ENCODE assay signal across 8 cellular contexts in the genomic region with DNA sequence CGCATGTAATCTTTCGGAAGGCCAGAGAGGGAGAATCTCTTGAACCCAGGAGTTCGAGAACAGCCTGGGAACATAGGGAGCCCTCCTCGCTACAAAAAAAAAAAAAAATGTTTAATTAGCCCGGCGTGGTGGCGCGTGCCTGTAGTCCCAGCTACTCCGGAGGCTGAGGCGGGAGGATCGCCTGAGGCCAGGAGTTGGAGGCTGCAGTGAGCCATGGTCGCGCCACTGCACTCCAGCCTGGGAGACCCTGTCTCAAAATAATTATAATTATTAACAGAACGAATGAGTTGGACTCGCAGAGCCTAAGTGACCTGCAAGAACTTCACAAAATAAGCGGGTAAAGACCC. TPM values are rescaled to one million over a fixed set of nuclear protein-coding genes. Genes with fewer than 3 reads are reported as not detected.
DNase-seq lines count a peak whose midpoint lies in the region; ATAC-seq, FAIRE-seq and TF ChIP-seq lines count a peak whose summit lies in the region.

No MANE protein-coding gene starts in this region.

- CTCF ChIA-PET in activated CD8-positive, alpha-beta memory T cell treated with anti-CD3 and anti-CD28 coated beads, Interleukin-2, amount 10 ng/mL, durations not matched to agents 7 days and 5 days (lab: Charles Lee), result interaction anchor here (0.6 to 2.8 kb wide), 6 partner anchors 16 to 432 kb away, joined by 3 to 12 read pairs (median 6); a partner anchor contains a TSS
- CTCF ChIA-PET in HepG2 (lab: Yijun Ruan, JAX; ENCODE audit: low intra/inter-chr PET ratio, low total read pairs), result no interaction called here

- no peak for TF ChIP-seq CTCF in HepG2 (CRISPR knock-in tag; IDR thresholded peaks at IDR 0.05)
- no peak for TF ChIP-seq CTCF in tibial artery (IDR thresholded peaks at IDR 0.05)

- peaks cover 9% of the 10 kb centered on the region for H3K4me1 Mint-ChIP-seq in activated CD8-positive, alpha-beta memory T cell treated with anti-CD3 and anti-CD28 coated beads, Interleukin-2, amount 10 ng/mL, durations not matched to agents 7 days and 5 days

- H3K4me3 ChIP-seq in adipocyte (ENCODE audit: low read length) (peak overlapping the region; percentile 90), HepG2 (replicated peaks in 1 of 3; ENCODE audit: insufficient read depth in 1 of 3, low read depth in 2 of 3, low read length in 3 of 3) (peak overlapping the region; percentile 78 to 85 (median 80)), tibial artery (peak overlapping the region; percentile 89 to 93)

- peaks cover 29% of the 10 kb centered on the region for H3K36me3 ChIP-seq in adipocyte (ENCODE audit: control insufficient read depth, insufficient read depth, low read length, severe bottlenecking)
- H3K36me3 ChIP-seq in HepG2 (replicated peaks in 1 of 2; ENCODE audit: control insufficient read depth in 1 of 2, insufficient read depth in 2 of 2, low read length in 2 of 2), result peaks cover 2 to 20% of the 10 kb centered on the region in 2 experiments; a peak in 3 of 5 replicates
- peaks cover 18 to 38% (median 20%) of the 10 kb centered on the region in 3 donors for H3K36me3 ChIP-seq in tibial artery

- peak overlapping the region; percentile 87 for H3K27ac Mint-ChIP-seq in activated CD8-positive, alpha-beta memory T cell treated with anti-CD3 and anti-CD28 coated beads, Interleukin-2, amount 10 ng/mL, durations not matched to agents 7 days and 5 days

- H3K4me2 ChIP-seq in HepG2 (ENCODE audit: low read depth, low read length), result peak overlapping the region; percentile 95

- POLR2A ChIA-PET in HepG2 (lab: Yijun Ruan, JAX), result interaction anchor here (1.2 to 2.1 kb wide), 2 partner anchors 17 to 46 kb away, joined by 6 to 18 read pairs; a partner anchor contains a TSS

- peaks cover 10% of the 10 kb centered on the region for H3K79me2 ChIP-seq in HepG2 (ENCODE audit: insufficient read depth, low read length)

- intact Hi-C loops in HepG2 (cut with micrococcal nuclease; ENCODE audit: unreplicated experiment) (no loop called here), tibial artery (cut with DNase I; ENCODE audit: low total_unique reads) (no loop called here)

- no peaks in the 10 kb centered on the region for H3K9me3 ChIP-seq in adipocyte (ENCODE audit: control insufficient read depth, low read length)
- no peaks in the 10 kb centered on the region for H3K9me3 ChIP-seq in HepG2 (ENCODE audit: low read length)
- no peaks in the 10 kb centered on the region for H3K9me3 ChIP-seq in tibial artery

- H3K9me3 Mint-ChIP-seq in activated CD8-positive, alpha-beta memory T cell treated with anti-CD3 and anti-CD28 coated beads, Interleukin-2, amount 10 ng/mL, durations not matched to agents 7 days and 5 days (ENCODE audit: low read depth), result no peaks in the 10 kb centered on the region

- TF ChIP-seq RAD21 in HepG2 (CRISPR knock-in tag; IDR thresholded peaks at IDR 0.05), result no peak

- no peak overlapping the region for H2AFZ ChIP-seq in HepG2 (ENCODE audit: low read length)

- no TSS peak for BruUV-seq in HepG2 (replicated peaks; lab: Mats Ljungman, UMichigan)

- no peak for FAIRE-seq in HepG2 (lab: Jason Lieb, UNC)
- no peak for FAIRE-seq in GM12891 (lab: Jason Lieb, UNC)

- in situ Hi-C loops in HepG2 (cut with HindIII; ENCODE audit: extremely low pct_ligation_motif_present, low pct_unique_long_range_greater_than_20kb), result no loop called here

- no peak for TF ChIP-seq POLR2A in HepG2 (IDR thresholded peaks at IDR 0.05; ENCODE audit: insufficient read depth in 1 of 2, low read depth in 2 of 2, low read length in 2 of 2)
- TF ChIP-seq POLR2A in GM12891 (IDR thresholded peaks at IDR 0.05; ENCODE audit: low read depth, low read length), result no peak

- H3K9ac ChIP-seq in adipocyte (ENCODE audit: low read length) (peak overlapping the region; percentile 94), HepG2 (ENCODE audit: insufficient read depth, low read depth, low read length) (peak overlapping the region; percentile 90)

- H3K27me3 Mint-ChIP-seq in activated CD8-positive, alpha-beta memory T cell treated with anti-CD3 and anti-CD28 coated beads, Interleukin-2, amount 10 ng/mL, durations not matched to agents 7 days and 5 days, result no peaks in the 10 kb centered on the region

- H3K4me1 ChIP-seq in adipocyte (ENCODE audit: control insufficient read depth, insufficient read depth, low read length) (peaks cover 4% of the 10 kb centered on the region), HepG2 (ENCODE audit: insufficient read depth, low read length) (peaks cover 32% of the 10 kb centered on the region), tibial artery (peaks cover 0 to 15% (median 5%) of the 10 kb centered on the region in 4 donors)

- H4K20me1 ChIP-seq in HepG2 (ENCODE audit: insufficient read depth, low read length), result no peaks in the 10 kb centered on the region

- H3K4me3 Mint-ChIP-seq in activated CD8-positive, alpha-beta memory T cell treated with anti-CD3 and anti-CD28 coated beads, Interleukin-2, amount 10 ng/mL, durations not matched to agents 7 days and 5 days, result peak overlapping the region; percentile 85

- peaks cover 14% of the 10 kb centered on the region for H3K36me3 Mint-ChIP-seq in activated CD8-positive, alpha-beta memory T cell treated with anti-CD3 and anti-CD28 coated beads, Interleukin-2, amount 10 ng/mL, durations not matched to agents 7 days and 5 days

- no peak for TF ChIP-seq EP300 in HepG2 (IDR thresholded peaks at IDR 0.05; ENCODE audit: low read depth in 2 of 2, low read length in 2 of 2)
- no peak for TF ChIP-seq EP300 in HepG2 (CRISPR knock-in tag; IDR thresholded peaks at IDR 0.05; ENCODE audit: borderline replicate concordance)

- no peak for DNase-seq in activated CD8-positive, alpha-beta memory T cell treated with anti-CD3 and anti-CD28 coated beads, Interleukin-2, amount 10 ng/mL, durations not matched to agents 7 days and 5 days
- DNase-seq in activated CD8-positive, alpha-beta memory T cell treated with anti-CD3 and anti-CD28 coated beads for 24 hours, result no peak
- DNase-seq in adipocyte (ENCODE audit: low read depth), result no peak
- no peak for DNase-seq in HepG2 (ENCODE audit: low spot score)
- no peak for DNase-seq in tibial artery
- no peak for DNase-seq in NCI-H510A treated with DMSO at 0.1 percent for 48 hours (lab: John Stamatoyannopoulos, UW)
- DNase-seq in GM12891 (ENCODE audit: insufficient read length, low spot score), result no peak

- H3K27me3 ChIP-seq in adipocyte (replicated peaks; ENCODE audit: control insufficient read depth, insufficient read depth, low read length) (no peaks in the 10 kb centered on the region), HepG2 (ENCODE audit: control insufficient read depth in 1 of 2, insufficient read depth in 2 of 2, low read length in 2 of 2) (no peaks in the 10 kb centered on the region), tibial artery (no peaks in the 10 kb centered on the region)

- 27% methylated on average over 13 of the region's 16 CpGs for WGBS in HepG2 (ENCODE audit: low lambda C conversion rate)

- peak; percentile 6 for ATAC-seq in activated CD8-positive, alpha-beta memory T cell treated with anti-CD3 and anti-CD28 coated beads, Interleukin-2, amount 10 ng/mL, durations not matched to agents 7 days and 5 days
- ATAC-seq in HepG2, result no peak
- ATAC-seq in activated CD4-positive, CD25-positive, alpha-beta regulatory T cell treated with anti-CD3 and anti-CD28 coated beads, Interleukin-2, amount 50 U/mL, for 24 hours, result no peak

- H3K27ac ChIP-seq in HepG2 (ENCODE audit: extremely low read length, insufficient read depth, low read length) (peak overlapping the region; percentile 82), tibial artery (peak overlapping the region; percentile 85 to 92)

RNA-seq across cellular contexts. Expression of a gene that starts 0.8 kb away (rescaled TPM):
- total RNA-seq in activated CD8-positive, alpha-beta memory T cell treated with anti-CD3 and anti-CD28 coated beads, Interleukin-2, amount 10 ng/mL, durations not matched to agents 7 days and 5 days, result 10 to 100 TPM; 17.0 to 17.2 TPM
- 19.4 and 24.7 TPM in 2 replicates for total RNA-seq in HepG2 (2016; rRNA removed; fragmentation: Illumina TruSeq; extraction: Trizol)
- 5.7 and 6.2 TPM in 2 replicates for total RNA-seq in HepG2 (2016; cell fraction: cytosol; rRNA removed; fragmentation: Illumina TruSeq; extraction: Trizol; ENCODE audit: low read depth)
- 19.8 and 24.3 TPM in 2 replicates for total RNA-seq in HepG2 (2016; cell fraction: insoluble cytoplasmic fraction; rRNA removed; fragmentation: Illumina TruSeq; extraction: Trizol)
- 9.7 and 9.9 TPM in 2 replicates for total RNA-seq in HepG2 (2016; cell fraction: membrane; rRNA removed; fragmentation: Illumina TruSeq; extraction: Trizol)
- total RNA-seq in HepG2 (2016; cell fraction: nucleus; rRNA removed; fragmentation: Illumina TruSeq; extraction: Trizol), result 11.8 and 13.2 TPM in 2 replicates
- polyA plus RNA-seq in HepG2 (2011; rRNA removed), result 4.5 and 5.2 TPM in 2 replicates
- 2.2 and 3.7 TPM in 2 replicates for polyA plus RNA-seq in HepG2 (2011; cell fraction: cytosol; rRNA removed)
- 2.1 and 2.3 TPM in 2 replicates for polyA plus RNA-seq in HepG2 (2011; cell fraction: nucleus; rRNA removed)
- 5.9 and 9.4 TPM in 2 replicates for polyA plus RNA-seq in HepG2 (2012)
- 2.9 and 3.1 TPM in 2 replicates for polyA plus RNA-seq in HepG2 (2016; cell fraction: cytosol; fragmentation: Illumina TruSeq; extraction: Trizol; ENCODE audit: low read depth)
- polyA plus RNA-seq in HepG2 (2016; cell fraction: insoluble cytoplasmic fraction; fragmentation: Illumina TruSeq; extraction: Trizol; ENCODE audit: low read depth), result 20.9 and 24.5 TPM in 2 replicates
- polyA plus RNA-seq in HepG2 (2016; cell fraction: membrane; fragmentation: Illumina TruSeq; extraction: Trizol; ENCODE audit: low read depth), result 6.6 and 7.2 TPM in 2 replicates
- polyA plus RNA-seq in HepG2 (2016; cell fraction: nucleus; fragmentation: Illumina TruSeq; extraction: Trizol; ENCODE audit: insufficient read depth, low read depth), result 13.5 and 14.1 TPM in 2 replicates
- polyA minus RNA-seq in HepG2 (2011; rRNA and poly(A)+ RNA removed; ENCODE audit: low replicate concordance), result 1.9 and 6.4 TPM in 2 replicates
- 3.4 and 3.9 TPM in 2 replicates for polyA minus RNA-seq in HepG2 (2011; cell fraction: cytosol; rRNA and poly(A)+ RNA removed)
- 7.9 and 9.8 TPM in 2 replicates for polyA minus RNA-seq in HepG2 (2011; cell fraction: nucleus; rRNA and poly(A)+ RNA removed)
- 7.5 TPM for polyA plus RNA-seq in GM12891 (2012; ENCODE audit: low read depth, missing spikeins)

RNA-seq across cellular contexts. Expression of a gene that starts 17.6 kb away (rescaled TPM):
- total RNA-seq in activated CD8-positive, alpha-beta memory T cell treated with anti-CD3 and anti-CD28 coated beads, Interleukin-2, amount 10 ng/mL, durations not matched to agents 7 days and 5 days, result 10 to 100 TPM; 15.3 to 16.8 TPM
- 8.7 and 13.6 TPM in 2 replicates for total RNA-seq in HepG2 (2016; rRNA removed; fragmentation: Illumina TruSeq; extraction: Trizol)
- 1.2 TPM in 2 replicates for total RNA-seq in HepG2 (2016; cell fraction: cytosol; rRNA removed; fragmentation: Illumina TruSeq; extraction: Trizol; ENCODE audit: low read depth)
- 8.2 and 11.9 TPM in 2 replicates for total RNA-seq in HepG2 (2016; cell fraction: insoluble cytoplasmic fraction; rRNA removed; fragmentation: Illumina TruSeq; extraction: Trizol)
- 2.8 and 2.9 TPM in 2 replicates for total RNA-seq in HepG2 (2016; cell fraction: membrane; rRNA removed; fragmentation: Illumina TruSeq; extraction: Trizol)
- 5.1 and 5.4 TPM in 2 replicates for total RNA-seq in HepG2 (2016; cell fraction: nucleus; rRNA removed; fragmentation: Illumina TruSeq; extraction: Trizol)
- 2.6 and 3.8 TPM in 2 replicates for polyA plus RNA-seq in HepG2 (2011; rRNA removed)
- 1.9 and 2.2 TPM in 2 replicates for polyA plus RNA-seq in HepG2 (2011; cell fraction: cytosol; rRNA removed)
- polyA plus RNA-seq in HepG2 (2011; cell fraction: nucleus; rRNA removed), result 1.5 and 1.6 TPM in 2 replicates
- polyA plus RNA-seq in HepG2 (2012), result 3.3 and 4.6 TPM in 2 replicates
- 0.42 and 0.52 TPM in 2 replicates for polyA plus RNA-seq in HepG2 (2016; cell fraction: cytosol; fragmentation: Illumina TruSeq; extraction: Trizol; ENCODE audit: low read depth)
- polyA plus RNA-seq in HepG2 (2016; cell fraction: insoluble cytoplasmic fraction; fragmentation: Illumina TruSeq; extraction: Trizol; ENCODE audit: low read depth), result 10.3 and 10.8 TPM in 2 replicates
- 1.1 and 1.3 TPM in 2 replicates for polyA plus RNA-seq in HepG2 (2016; cell fraction: membrane; fragmentation: Illumina TruSeq; extraction: Trizol; ENCODE audit: low read depth)
- polyA plus RNA-seq in HepG2 (2016; cell fraction: nucleus; fragmentation: Illumina TruSeq; extraction: Trizol; ENCODE audit: insufficient read depth, low read depth), result 5.9 and 6.2 TPM in 2 replicates
- polyA minus RNA-seq in HepG2 (2011; rRNA and poly(A)+ RNA removed; ENCODE audit: low replicate concordance), result 3.8 and 4.9 TPM in 2 replicates
- polyA minus RNA-seq in HepG2 (2011; cell fraction: cytosol; rRNA and poly(A)+ RNA removed), result 3.6 and 4.0 TPM in 2 replicates
- 3.0 and 3.5 TPM in 2 replicates for polyA minus RNA-seq in HepG2 (2011; cell fraction: nucleus; rRNA and poly(A)+ RNA removed)
- 3.6 TPM for polyA plus RNA-seq in GM12891 (2012; ENCODE audit: low read depth, missing spikeins)

RNA-seq across cellular contexts. Expression of a gene that starts 46.1 kb away (rescaled TPM):
- 100 to 1,000 TPM; 274 to 387 TPM for total RNA-seq in activated CD8-positive, alpha-beta memory T cell treated with anti-CD3 and anti-CD28 coated beads, Interleukin-2, amount 10 ng/mL, durations not matched to agents 7 days and 5 days
- total RNA-seq in HepG2 (2016; rRNA removed; fragmentation: Illumina TruSeq; extraction: Trizol), result 517 and 673 TPM in 2 replicates
- total RNA-seq in HepG2 (2016; cell fraction: cytosol; rRNA removed; fragmentation: Illumina TruSeq; extraction: Trizol; ENCODE audit: low read depth), result 258 and 328 TPM in 2 replicates
- total RNA-seq in HepG2 (2016; cell fraction: insoluble cytoplasmic fraction; rRNA removed; fragmentation: Illumina TruSeq; extraction: Trizol), result 493 and 717 TPM in 2 replicates
- total RNA-seq in HepG2 (2016; cell fraction: membrane; rRNA removed; fragmentation: Illumina TruSeq; extraction: Trizol), result 437 and 464 TPM in 2 replicates
- 157 and 178 TPM in 2 replicates for total RNA-seq in HepG2 (2016; cell fraction: nucleus; rRNA removed; fragmentation: Illumina TruSeq; extraction: Trizol)
- 276 and 312 TPM in 2 replicates for polyA plus RNA-seq in HepG2 (2011; rRNA removed)
- 160 and 250 TPM in 2 replicates for polyA plus RNA-seq in HepG2 (2011; cell fraction: cytosol; rRNA removed)
- 31.3 and 53.0 TPM in 2 replicates for polyA plus RNA-seq in HepG2 (2011; cell fraction: nucleus; rRNA removed)
- 263 and 341 TPM in 2 replicates for polyA plus RNA-seq in HepG2 (2012)
- 314 and 388 TPM in 2 replicates for polyA plus RNA-seq in HepG2 (2016; cell fraction: cytosol; fragmentation: Illumina TruSeq; extraction: Trizol; ENCODE audit: low read depth)
- 638 and 679 TPM in 2 replicates for polyA plus RNA-seq in HepG2 (2016; cell fraction: insoluble cytoplasmic fraction; fragmentation: Illumina TruSeq; extraction: Trizol; ENCODE audit: low read depth)
- 396 and 455 TPM in 2 replicates for polyA plus RNA-seq in HepG2 (2016; cell fraction: membrane; fragmentation: Illumina TruSeq; extraction: Trizol; ENCODE audit: low read depth)
- polyA plus RNA-seq in HepG2 (2016; cell fraction: nucleus; fragmentation: Illumina TruSeq; extraction: Trizol; ENCODE audit: insufficient read depth, low read depth), result 274 and 284 TPM in 2 replicates
- polyA minus RNA-seq in HepG2 (2011; rRNA and poly(A)+ RNA removed; ENCODE audit: low replicate concordance), result 11.6 and 27.9 TPM in 2 replicates
- polyA minus RNA-seq in HepG2 (2011; cell fraction: cytosol; rRNA and poly(A)+ RNA removed), result 25.3 and 27.0 TPM in 2 replicates
- 14.5 and 28.2 TPM in 2 replicates for polyA minus RNA-seq in HepG2 (2011; cell fraction: nucleus; rRNA and poly(A)+ RNA removed)
- polyA plus RNA-seq in GM12891 (2012; ENCODE audit: low read depth, missing spikeins), result 964 TPM

RNA-seq across cellular contexts. Expression of a gene that starts 46.3 kb away (rescaled TPM):
- 10 to 100 TPM; 59.4 to 67.7 TPM for total RNA-seq in activated CD8-positive, alpha-beta memory T cell treated with anti-CD3 and anti-CD28 coated beads, Interleukin-2, amount 10 ng/mL, durations not matched to agents 7 days and 5 days
- total RNA-seq in HepG2 (2016; rRNA removed; fragmentation: Illumina TruSeq; extraction: Trizol), result 40.3 and 52.8 TPM in 2 replicates
- 27.0 and 30.8 TPM in 2 replicates for total RNA-seq in HepG2 (2016; cell fraction: cytosol; rRNA removed; fragmentation: Illumina TruSeq; extraction: Trizol; ENCODE audit: low read depth)
- 34.1 and 54.5 TPM in 2 replicates for total RNA-seq in HepG2 (2016; cell fraction: insoluble cytoplasmic fraction; rRNA removed; fragmentation: Illumina TruSeq; extraction: Trizol)
- 18.0 and 20.8 TPM in 2 replicates for total RNA-seq in HepG2 (2016; cell fraction: membrane; rRNA removed; fragmentation: Illumina TruSeq; extraction: Trizol)
- 98.0 and 102 TPM in 2 replicates for total RNA-seq in HepG2 (2016; cell fraction: nucleus; rRNA removed; fragmentation: Illumina TruSeq; extraction: Trizol)
- 12.8 and 17.7 TPM in 2 replicates for polyA plus RNA-seq in HepG2 (2011; rRNA removed)
- 9.6 and 9.7 TPM in 2 replicates for polyA plus RNA-seq in HepG2 (2011; cell fraction: cytosol; rRNA removed)
- 42.8 and 48.5 TPM in 2 replicates for polyA plus RNA-seq in HepG2 (2011; cell fraction: nucleus; rRNA removed)
- polyA plus RNA-seq in HepG2 (2012), result 17.7 and 25.7 TPM in 2 replicates
- 3.2 and 3.6 TPM in 2 replicates for polyA plus RNA-seq in HepG2 (2016; cell fraction: cytosol; fragmentation: Illumina TruSeq; extraction: Trizol; ENCODE audit: low read depth)
- polyA plus RNA-seq in HepG2 (2016; cell fraction: insoluble cytoplasmic fraction; fragmentation: Illumina TruSeq; extraction: Trizol; ENCODE audit: low read depth), result 22.1 and 22.5 TPM in 2 replicates
- polyA plus RNA-seq in HepG2 (2016; cell fraction: membrane; fragmentation: Illumina TruSeq; extraction: Trizol; ENCODE audit: low read depth), result 5.0 and 5.4 TPM in 2 replicates
- polyA plus RNA-seq in HepG2 (2016; cell fraction: nucleus; fragmentation: Illumina TruSeq; extraction: Trizol; ENCODE audit: insufficient read depth, low read depth), result 93.1 and 111 TPM in 2 replicates
- polyA minus RNA-seq in HepG2 (2011; rRNA and poly(A)+ RNA removed; ENCODE audit: low replicate concordance), result 43.3 and 78.6 TPM in 2 replicates
- 18.0 and 22.6 TPM in 2 replicates for polyA minus RNA-seq in HepG2 (2011; cell fraction: cytosol; rRNA and poly(A)+ RNA removed)
- polyA minus RNA-seq in HepG2 (2011; cell fraction: nucleus; rRNA and poly(A)+ RNA removed), result 41.7 and 65.8 TPM in 2 replicates
- 28.8 TPM for polyA plus RNA-seq in GM12891 (2012; ENCODE audit: low read depth, missing spikeins)
